8 cellular contexts compared by ENCODE assay signal in the genomic region with DNA sequence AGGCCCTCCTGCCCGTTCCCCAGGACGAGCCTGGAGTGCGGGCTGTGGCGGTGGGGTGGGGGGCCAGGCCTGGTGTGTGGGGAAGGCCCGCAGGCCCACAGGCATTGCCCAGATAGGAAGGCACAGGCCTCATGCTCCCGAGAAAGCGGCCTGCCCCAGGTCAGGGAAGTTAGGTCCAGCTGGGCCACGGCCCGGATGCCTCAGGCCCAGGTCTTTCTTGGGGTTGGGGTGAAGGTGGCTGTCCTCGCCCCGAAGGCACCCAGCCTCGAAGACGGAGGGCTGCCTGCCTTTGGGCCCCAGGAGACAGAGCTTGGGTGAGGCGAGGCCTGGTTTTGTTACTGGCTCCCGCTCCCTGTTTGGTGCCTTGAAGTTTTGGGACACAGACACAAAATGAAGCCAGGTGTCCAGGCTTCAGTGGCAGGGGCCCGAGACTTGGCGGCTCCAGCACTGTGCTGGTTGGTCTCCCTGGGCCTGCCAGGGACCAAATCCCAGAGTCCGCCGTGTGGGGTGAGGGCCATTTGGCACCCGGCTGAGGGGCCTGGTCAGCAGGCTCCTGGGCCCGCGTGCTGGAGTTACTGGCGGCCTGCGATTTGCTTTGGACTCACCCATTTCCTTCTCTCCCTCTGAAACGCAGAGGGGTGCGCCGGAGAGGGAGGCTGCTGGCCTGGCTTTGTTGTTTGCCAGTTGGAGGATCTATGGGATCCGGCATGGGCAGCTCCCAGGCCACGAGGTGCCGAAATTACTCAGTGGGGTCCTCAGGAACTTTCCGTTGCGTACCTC. TPM values are rescaled to one million over a fixed set of nuclear protein-coding genes. Genes with fewer than 3 reads are reported as not detected.
A peak's percentile ranks its signal among the peaks of the same experiment; 100 is the strongest.
DNase-seq lines count a peak whose midpoint lies in the region; ATAC-seq and TF ChIP-seq lines count a peak whose summit lies in the region.

No MANE protein-coding gene starts in this region.

- CTCF ChIA-PET in mammary epithelial cell (lab: Charles Lee; ENCODE audit: low non-redundant PET), result no interaction called here

- intact Hi-C loops in mammary epithelial cell (cut with micrococcal nuclease), result loop anchor here (1.0 to 5.0 kb wide), 2 partner anchors 35 to 87 kb away; no protein-coding TSS in a partner anchor
- intact Hi-C loops in left lung (cut with DNase I), result loop anchor here in 1 of 2 donors (10.0 kb wide), 1 partner anchor 85 kb away; no protein-coding TSS in a partner anchor

- dilution Hi-C loops in mammary epithelial cell (cut with HindIII; ENCODE audit: low sequenced_read_pairs), result no loop called here

- H3K4me3 ChIP-seq in BLaER1 treated with 17β-estradiol and CSF1 and Interleukin-3, amounts not matched to agents 10 nM and 100 nM, result peak overlapping the region; percentile 59 to 98 (median 88)
- H3K4me3 ChIP-seq in MG63 (peak overlapping the region; percentile 73), mammary epithelial cell (replicated peaks in 1 of 3; ENCODE audit: insufficient read depth in 1 of 3, low read depth in 2 of 3, low read length in 3 of 3) (peak overlapping the region; percentile 57 to 81 (median 68)), left lung (peak overlapping the region; percentile 69 to 93)

- H3K4me2 ChIP-seq in BLaER1 treated with 17β-estradiol and CSF1 and Interleukin-3, amounts not matched to agents 10 nM and 100 nM, result peak overlapping the region; percentile 96 to 100 (median 100)
- peak overlapping the region; percentile 97 for H3K4me2 ChIP-seq in mammary epithelial cell (ENCODE audit: insufficient read depth, low read depth, low read length)

- BruUV-seq in mammary epithelial cell (replicated peaks; lab: Mats Ljungman, UMichigan), result no TSS peak

- H3K9me3 ChIP-seq in BLaER1 treated with 17β-estradiol and CSF1 and Interleukin-3, amounts not matched to agents 10 nM and 100 nM (replicated peaks in 1 of 11), result no peaks in the 10 kb centered on the region
- H3K9me3 ChIP-seq in MG63, result no peaks in the 10 kb centered on the region
- no peaks in the 10 kb centered on the region for H3K9me3 ChIP-seq in mammary epithelial cell (replicated peaks; ENCODE audit: insufficient read depth, low read length)
- no peaks in the 10 kb centered on the region for H3K9me3 ChIP-seq in left lung

- H3K4me1 ChIP-seq in BLaER1 treated with 17β-estradiol and CSF1 and Interleukin-3, amounts not matched to agents 10 nM and 100 nM, result peaks cover 71 to 81% (median 77%) of the 10 kb centered on the region in 10 experiments
- H3K4me1 ChIP-seq in mammary epithelial cell (ENCODE audit: insufficient read depth, low read length), result peaks cover 47% of the 10 kb centered on the region
- H3K4me1 ChIP-seq in left lung, result peaks cover 38 to 67% of the 10 kb centered on the region in 2 donors

- in situ Hi-C loops in mammary epithelial cell (cut with MboI; ENCODE audit: low sequenced_read_pairs in 2 of 2), result no loop called here

- H3K27me3 ChIP-seq in BLaER1 treated with 17β-estradiol and CSF1 and Interleukin-3, amounts not matched to agents 10 nM and 100 nM, result peaks cover 0 to 36% (median 31%) of the 10 kb centered on the region in 11 experiments; a peak in 17 of 22 replicates
- H3K27me3 ChIP-seq in MG63 (no peaks in the 10 kb centered on the region), mammary epithelial cell (ENCODE audit: insufficient read depth, low read length) (no peaks in the 10 kb centered on the region), left lung (peaks cover 0 to 9% of the 10 kb centered on the region in 2 donors)

- H2AFZ ChIP-seq in mammary epithelial cell (ENCODE audit: low read depth, low read length), result no peak overlapping the region

- DNase-seq in MG63 (peak; percentile 64), mammary epithelial cell (peak; percentile 53), left lung (peak in 1 of 2 donors; percentile 85), NCI-H1092 treated with DMSO at 0.1 percent for 48 hours (lab: John Stamatoyannopoulos, UW) (no peak)

- H3K9ac ChIP-seq in BLaER1 treated with 17β-estradiol and CSF1 and Interleukin-3, amounts not matched to agents 10 nM and 100 nM, result peak overlapping the region; percentile 78 to 92 (median 87)
- peak overlapping the region; percentile 80 for H3K9ac ChIP-seq in mammary epithelial cell (ENCODE audit: insufficient read depth, low read length)

- H4K20me1 ChIP-seq in BLaER1 treated with 17β-estradiol and CSF1 and Interleukin-3, amounts not matched to agents 10 nM and 100 nM, result peaks cover 59 to 75% (median 65%) of the 10 kb centered on the region in 11 experiments
- peaks cover 18% of the 10 kb centered on the region for H4K20me1 ChIP-seq in mammary epithelial cell (ENCODE audit: insufficient read depth, low read length)

- WGBS in mammary epithelial cell (ENCODE audit: low coverage, missing lambda C conversion rate), result under 1% methylated on average over 22 of the region's 32 CpGs

- H3K79me2 ChIP-seq in mammary epithelial cell (ENCODE audit: insufficient read depth, low read length), result peaks cover 66% of the 10 kb centered on the region

- no peak for TF ChIP-seq CTCF in mammary epithelial cell (conservative IDR thresholded peaks at IDR 0.05 in 1 of 2, IDR thresholded peaks at IDR 0.05 in 1 of 2; ENCODE audit: extremely low read depth in 1 of 2, insufficient read depth in 1 of 2, low read depth in 1 of 2, low read length in 2 of 2)
- no peak for TF ChIP-seq CTCF in left lung (IDR thresholded peaks at IDR 0.05)

- peak overlapping the region; percentile 11 to 97 (median 80); a peak in 20 of 22 replicates for H3K27ac ChIP-seq in BLaER1 treated with 17β-estradiol and CSF1 and Interleukin-3, amounts not matched to agents 10 nM and 100 nM
- H3K27ac ChIP-seq in mammary epithelial cell (ENCODE audit: insufficient read depth, low read depth, low read length) (peak overlapping the region; percentile 61), left lung (peak overlapping the region; percentile 89 to 93), temporal lobe (ENCODE audit: low read depth, low read length) (peak overlapping the region; percentile 84)

- ATAC-seq in left lung (no peak), GM21526 (IDR thresholded peaks at IDR 0.05; ENCODE audit: low FRiP score, unreplicated experiment) (no peak), GM19351 (IDR thresholded peaks at IDR 0.05; ENCODE audit: unreplicated experiment) (no peak)

- H3K36me3 ChIP-seq in BLaER1 treated with 17β-estradiol and CSF1 and Interleukin-3, amounts not matched to agents 10 nM and 100 nM, result peaks cover 0 to 39% (median 18%) of the 10 kb centered on the region in 11 experiments; a peak in 10 of 22 replicates
- H3K36me3 ChIP-seq in MG63, result peaks cover 37% of the 10 kb centered on the region
- no peaks in the 10 kb centered on the region for H3K36me3 ChIP-seq in mammary epithelial cell (ENCODE audit: insufficient read depth, low read length)
- no peaks in the 10 kb centered on the region for H3K36me3 ChIP-seq in left lung

RNA-seq across cellular contexts. Expression of gene SKI, which starts 2.0 kb away (rescaled TPM):
- total RNA-seq in MG63 (2014; rRNA removed; shearing (Covaris generic); ENCODE audit: low replicate concordance), result 7.7 and 9.2 TPM in 2 replicates
- 10 to 100 TPM; 27.2 to 47.8 TPM for total RNA-seq in mammary epithelial cell
- polyA plus RNA-seq in mammary epithelial cell, result 10.5 TPM
- 34.8 TPM for polyA minus RNA-seq in mammary epithelial cell
- 10 to 100 TPM; 75.8 to 89.0 TPM for total RNA-seq in left lung
- 26.1 TPM for total RNA-seq in temporal lobe

RNA-seq across cellular contexts. Expression of gene FAAP20, which starts 35.5 kb away (rescaled TPM):
- 30.4 and 75.0 TPM in 2 replicates for total RNA-seq in MG63 (2014; rRNA removed; shearing (Covaris generic); ENCODE audit: low replicate concordance)
- total RNA-seq in mammary epithelial cell, result 10 to 100 TPM; 13.5 to 70.9 TPM
- 11.8 TPM for polyA plus RNA-seq in mammary epithelial cell
- 5.4 TPM for polyA minus RNA-seq in mammary epithelial cell
- total RNA-seq in left lung, result 10 to 100 TPM; 51.6 to 69.7 TPM
- 24.6 TPM for total RNA-seq in temporal lobe
